8 cellular contexts compared by ENCODE assay signal in genomic region chr14:96391293-96392118, GRCh38. TPM values are rescaled to one million over a fixed set of nuclear protein-coding genes. Genes with fewer than 3 reads are reported as not detected.
A peak's percentile ranks its signal among the peaks of the same experiment; 100 is the strongest.
DNase-seq lines count a peak whose midpoint lies in the region; ATAC-seq and TF ChIP-seq lines count a peak whose summit lies in the region.

No MANE protein-coding gene starts in this region.

- H3K79me2 ChIP-seq in DOHH2 (ENCODE audit: control insufficient read depth, low read length), result no peaks in the 10 kb centered on the region

- peak overlapping the region; percentile 91 for H3K4me3 Mint-ChIP-seq in activated T-helper 1 cell treated with anti-CD3 and anti-CD28 coated beads, Interleukin-12 subunit alpha, Interleukin-12 subunit beta, Interleukin-2, Interleukin-4 antibody, amounts not matched to agents 30 ng/mL and 10 ng/mL and 1 ng/mL, durations not matched to agents 14 hours and 24 hours and 36 hours
- peak overlapping the region; percentile 93 for H3K4me3 Mint-ChIP-seq in natural killer cell

- no peaks in the 10 kb centered on the region for H4K20me1 ChIP-seq in DOHH2 (ENCODE audit: control insufficient read depth, insufficient read depth, low read depth, low read length)

- H3F3A ChIP-seq in DOHH2 (ENCODE audit: control insufficient read depth, insufficient read depth), result no peaks in the 10 kb centered on the region

- peak overlapping the region; percentile 100 for H3K4me2 ChIP-seq in DOHH2 (ENCODE audit: low read length)

- H3K4me1 ChIP-seq in DOHH2 (ENCODE audit: control insufficient read depth, low read length), result peaks cover 22% of the 10 kb centered on the region
- H3K4me1 ChIP-seq in Peyer's patch, result peaks cover 0 to 7% (median 2%) of the 10 kb centered on the region in 4 donors

- TF ChIP-seq POLR2A in Peyer's patch (IDR thresholded peaks at IDR 0.05), result peak; percentile 33 to 61

- peak; percentile 87 for ATAC-seq in GM21825 (IDR thresholded peaks at IDR 0.05; ENCODE audit: unreplicated experiment)
- ATAC-seq in natural killer cell, result peak; percentile 93 to 99 (median 93)

- H3K4me1 Mint-ChIP-seq in activated T-helper 1 cell treated with anti-CD3 and anti-CD28 coated beads, Interleukin-12 subunit alpha, Interleukin-12 subunit beta, Interleukin-2, Interleukin-4 antibody, amounts not matched to agents 30 ng/mL and 10 ng/mL and 1 ng/mL, durations not matched to agents 14 hours and 24 hours and 36 hours (ENCODE audit: low read depth), result peaks cover 6% of the 10 kb centered on the region
- peaks cover 7 to 9% of the 10 kb centered on the region in 2 donors for H3K4me1 Mint-ChIP-seq in natural killer cell

- H3K4me3 ChIP-seq in DOHH2 (ENCODE audit: low read length) (peak overlapping the region; percentile 99), Peyer's patch (peak overlapping the region; percentile 68 to 79 (median 76)), fibroblast of mammary gland (ENCODE audit: control insufficient read depth, low read depth, low read length) (peak overlapping the region; percentile 69)

- H3K36me3 ChIP-seq in DOHH2 (ENCODE audit: control insufficient read depth, low read length), result 0 out of 2 replicates have a peak, but pooled peaks cover 3% of the 10 kb centered on the region
- peaks cover 10% of the 10 kb centered on the region for H3K36me3 ChIP-seq in KOPT-K1 (ENCODE audit: insufficient read depth, low read length)
- peaks cover 0 to 10% (median 0%) of the 10 kb centered on the region in 3 donors for H3K36me3 ChIP-seq in Peyer's patch

- H3K27ac Mint-ChIP-seq in activated T-helper 1 cell treated with anti-CD3 and anti-CD28 coated beads, Interleukin-12 subunit alpha, Interleukin-12 subunit beta, Interleukin-2, Interleukin-4 antibody, amounts not matched to agents 30 ng/mL and 10 ng/mL and 1 ng/mL, durations not matched to agents 14 hours and 24 hours and 36 hours, result peak overlapping the region; percentile 84
- peak overlapping the region; percentile 64 to 81 for H3K27ac Mint-ChIP-seq in natural killer cell

- H3K9me2 ChIP-seq in DOHH2 (replicated peaks; ENCODE audit: control insufficient read depth, low read length), result no peaks in the 10 kb centered on the region

- H3K9me3 Mint-ChIP-seq in activated T-helper 1 cell treated with anti-CD3 and anti-CD28 coated beads, Interleukin-12 subunit alpha, Interleukin-12 subunit beta, Interleukin-2, Interleukin-4 antibody, amounts not matched to agents 30 ng/mL and 10 ng/mL and 1 ng/mL, durations not matched to agents 14 hours and 24 hours and 36 hours, result no peaks in the 10 kb centered on the region
- H3K9me3 Mint-ChIP-seq in natural killer cell, result no peaks in the 10 kb centered on the region

- H3K27me3 Mint-ChIP-seq in activated T-helper 1 cell treated with anti-CD3 and anti-CD28 coated beads, Interleukin-12 subunit alpha, Interleukin-12 subunit beta, Interleukin-2, Interleukin-4 antibody, amounts not matched to agents 30 ng/mL and 10 ng/mL and 1 ng/mL, durations not matched to agents 14 hours and 24 hours and 36 hours (ENCODE audit: insufficient read depth), result peaks cover 2% of the 10 kb centered on the region
- H3K27me3 Mint-ChIP-seq in natural killer cell (ENCODE audit: low read depth in 2 of 2), result peaks cover 3 to 9% of the 10 kb centered on the region in 2 donors

- TF ChIP-seq CTCF in DOHH2 (IDR thresholded peaks at IDR 0.05; ENCODE audit: low read depth, low read length, poor library complexity, severe bottlenecking) (no peak), Peyer's patch (IDR thresholded peaks at IDR 0.05) (peak in 3 of 6 experiments; percentile 10 to 33 (median 27)), fibroblast of mammary gland (conservative IDR thresholded peaks at IDR 0.05; ENCODE audit: control insufficient read depth, insufficient read depth, low read depth, low read length) (no peak), natural killer cell (IDR thresholded peaks at IDR 0.05) (no peak)

- H3K9me3 ChIP-seq in DOHH2 (ENCODE audit: control insufficient read depth, insufficient read depth, low read length) (no peaks in the 10 kb centered on the region), KOPT-K1 (ENCODE audit: insufficient read depth, low read length, poor library complexity, severe bottlenecking) (no peaks in the 10 kb centered on the region), Peyer's patch (no peaks in the 10 kb centered on the region)

- H3K27ac ChIP-seq in DOHH2 (ENCODE audit: low read depth, low read length) (peak overlapping the region; percentile 43), KOPT-K1 (ENCODE audit: low read depth, low read length, poor library complexity, severe bottlenecking) (peak overlapping the region; percentile 60), Peyer's patch (peak overlapping the region; percentile 51 to 84 (median 64))

- peaks cover 2% of the 10 kb centered on the region for H3K36me3 Mint-ChIP-seq in activated T-helper 1 cell treated with anti-CD3 and anti-CD28 coated beads, Interleukin-12 subunit alpha, Interleukin-12 subunit beta, Interleukin-2, Interleukin-4 antibody, amounts not matched to agents 30 ng/mL and 10 ng/mL and 1 ng/mL, durations not matched to agents 14 hours and 24 hours and 36 hours (ENCODE audit: low read depth)
- no peaks in the 10 kb centered on the region for H3K36me3 Mint-ChIP-seq in natural killer cell

- intact Hi-C loops in activated T-helper 1 cell treated with anti-CD3 and anti-CD28 coated beads, Interleukin-12 subunit alpha, Interleukin-12 subunit beta, Interleukin-2, Interleukin-4 antibody, amounts not matched to agents 30 ng/mL and 10 ng/mL and 1 ng/mL, durations not matched to agents 14 hours and 24 hours and 36 hours (cut with micrococcal nuclease), result loop anchor here (1.0 to 2.0 kb wide), 5 partner anchors 28 to 857 kb away; partner anchors contain the start of genes ATG2B, GSKIP, PAPOLA and VRK1
- intact Hi-C loops in natural killer cell (cut with micrococcal nuclease), result loop anchor here (1.0 kb wide), 1 partner anchor 28 kb away; the partner anchor contains the start of genes ATG2B and GSKIP

- no peaks in the 10 kb centered on the region for H3K27me3 ChIP-seq in DOHH2 (ENCODE audit: control insufficient read depth, low read length)
- no peaks in the 10 kb centered on the region for H3K27me3 ChIP-seq in Peyer's patch

- DNase-seq in Peyer's patch (peak; percentile 98 to 100 (median 99)), fibroblast of mammary gland (ENCODE audit: low read depth) (peak; percentile 91), natural killer cell (peak; percentile 100)
- peak; percentile 100 for DNase-seq in activated T-helper 1 cell treated with anti-CD3 and anti-CD28 coated beads, Interleukin-12 subunit alpha, Interleukin-12 subunit beta, Interleukin-2, Interleukin-4 antibody, amounts not matched to agents 30 ng/mL and 10 ng/mL and 1 ng/mL, durations not matched to agents 14 hours and 24 hours and 36 hours (ENCODE audit: low spot score)
- peak; percentile 98 to 100 (median 99) for DNase-seq in stimulated activated naive CD4-positive, alpha-beta T cell (lab: John Stamatoyannopoulos, UW)

RNA-seq across cellular contexts. Expression of gene AK7, which starts 0.4 kb away (rescaled TPM):
- total RNA-seq in Peyer's patch, result 10 to 100 TPM in 1 of 4 donors, 1 to 10 TPM in 2, not detected in 1; 6.2 to 10.8 (median 9.1) TPM
- total RNA-seq in activated T-helper 1 cell treated with anti-CD3 and anti-CD28 coated beads, Interleukin-12 subunit alpha, Interleukin-12 subunit beta, Interleukin-2, Interleukin-4 antibody, amounts not matched to agents 30 ng/mL and 10 ng/mL and 1 ng/mL, durations not matched to agents 14 hours and 24 hours and 36 hours, result 0.39 and 0.47 TPM in 2 replicates
- total RNA-seq in natural killer cell, result not detected

RNA-seq across cellular contexts. Expression of gene GSKIP, which starts 28.2 kb away (rescaled TPM):
- 100 to 1,000 TPM in 1 of 4 donors, 10 to 100 TPM in 3; 56.8 to 140 (median 62.8) TPM for total RNA-seq in Peyer's patch
- 22.7 and 23.7 TPM in 2 replicates for total RNA-seq in activated T-helper 1 cell treated with anti-CD3 and anti-CD28 coated beads, Interleukin-12 subunit alpha, Interleukin-12 subunit beta, Interleukin-2, Interleukin-4 antibody, amounts not matched to agents 30 ng/mL and 10 ng/mL and 1 ng/mL, durations not matched to agents 14 hours and 24 hours and 36 hours
- total RNA-seq in natural killer cell, result 10 to 100 TPM in 1 of 3 donors, 1 to 10 TPM in 2; 6.6 to 11.8 (median 7.9) TPM

RNA-seq across cellular contexts. Expression of gene ATG2B, which starts 28.4 kb away (rescaled TPM):
- total RNA-seq in Peyer's patch (10 to 100 TPM; 39.8 to 85.8 (median 47.4) TPM), natural killer cell (10 to 100 TPM; 34.8 to 45.6 (median 35.8) TPM)
- 22.2 and 27.7 TPM in 2 replicates for total RNA-seq in activated T-helper 1 cell treated with anti-CD3 and anti-CD28 coated beads, Interleukin-12 subunit alpha, Interleukin-12 subunit beta, Interleukin-2, Interleukin-4 antibody, amounts not matched to agents 30 ng/mL and 10 ng/mL and 1 ng/mL, durations not matched to agents 14 hours and 24 hours and 36 hours

Comparison
In these comparisons a context has a peak if more than half of its experiments do, and no peak if none do; other contexts are left out.
1. Peak in every context shown above with its lines: DNase-seq, ATAC-seq, H3K4me3 ChIP-seq and H3K27ac ChIP-seq.